Comparison of ENCODE assay signal across 15 cellular contexts in the genomic region with DNA sequence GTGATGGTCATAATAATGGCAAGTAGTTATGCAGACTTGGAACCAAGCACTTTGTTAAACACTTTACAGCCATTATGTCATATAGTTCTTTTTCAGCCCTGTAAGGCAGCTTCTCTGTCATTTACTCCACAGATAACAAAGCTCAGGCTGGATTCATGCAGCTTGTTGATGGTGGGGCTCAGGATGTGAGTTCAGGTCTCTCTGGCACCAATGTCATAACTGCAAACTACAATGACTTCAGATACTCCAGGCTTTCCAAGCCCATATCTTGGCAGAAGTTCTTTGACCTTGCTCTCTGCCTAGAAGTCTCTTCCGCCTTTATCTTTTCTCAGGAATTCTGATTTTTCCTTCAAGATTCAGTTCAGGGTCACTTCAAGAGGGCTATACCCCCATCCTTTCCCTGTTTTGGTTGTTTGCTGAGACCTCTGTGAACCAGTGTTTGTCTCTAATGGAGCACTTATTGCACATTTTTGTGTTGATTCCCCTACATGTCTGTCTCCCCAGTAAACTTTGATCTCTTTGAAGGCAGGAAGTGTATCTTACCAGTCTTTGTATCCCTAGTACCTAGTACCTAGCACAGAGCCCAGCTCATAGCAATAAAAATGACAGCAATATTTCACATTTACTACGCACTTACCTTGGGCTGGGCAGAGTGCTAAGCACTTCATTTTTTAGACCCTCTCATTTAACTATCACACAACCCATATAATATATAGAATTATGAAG. TPM values are rescaled to one million over a fixed set of nuclear protein-coding genes. Genes with fewer than 3 reads are reported as not detected.
A peak's percentile ranks its signal among the peaks of the same experiment; 100 is the strongest.
DNase-seq lines count a peak whose midpoint lies in the region; ATAC-seq, FAIRE-seq and TF ChIP-seq lines count a peak whose summit lies in the region.
"Had no signal": no experiment of that assay in that cellular context is flagged by ENCODE, and none has a peak within 500 bp of the region (broad histone marks: within the 10 kb centered on the region; RNA-seq: fewer than 3 reads in every experiment).

No MANE protein-coding gene starts in this region.

- H3K27me3 ChIP-seq in small intestine (ENCODE audit: control insufficient read depth in 2 of 2, insufficient read depth in 2 of 2, low read length in 2 of 2) (no peaks in the 10 kb centered on the region), BE2C (no peaks in the 10 kb centered on the region)
- H3K27me3 ChIP-seq: stomach had no signal

- FAIRE-seq in small intestine (lab: Jason Lieb, UNC), result no peak

- POLR2A ChIA-PET in activated CD4-positive, alpha-beta memory T cell treated with anti-CD3 and anti-CD28 coated beads for 36 hours (lab: Charles Lee), result interaction anchor here (2.0 kb wide), 1 partner anchor 115 kb away, joined by 7 read pairs; a partner anchor contains a TSS
- POLR2A ChIA-PET in activated CD4-positive, alpha-beta memory T cell treated with anti-CD3 and anti-CD28 coated beads, Interleukin-2, amount 10 ng/mL, durations not matched to agents 7 days and 5 days (lab: Charles Lee), result interaction anchor here (1.4 to 6.4 kb wide), 4 partner anchors 10 to 117 kb away, joined by 6 to 45 read pairs (median 10); a partner anchor contains a TSS

- ATAC-seq in central memory CD8-positive, alpha-beta T cell (replicated peaks; ENCODE audit: extremely low read depth, poor library complexity, severe bottlenecking), result no peak

- no peaks in the 10 kb centered on the region for H3K9me3 Mint-ChIP-seq in activated CD4-positive, alpha-beta memory T cell treated with anti-CD3 and anti-CD28 coated beads for 36 hours
- no peaks in the 10 kb centered on the region for H3K9me3 Mint-ChIP-seq in activated CD4-positive, alpha-beta memory T cell treated with anti-CD3 and anti-CD28 coated beads, Interleukin-2, amount 10 ng/mL, durations not matched to agents 7 days and 5 days
- no peaks in the 10 kb centered on the region for H3K9me3 Mint-ChIP-seq in HFFc6
- H3K9me3 Mint-ChIP-seq in central memory CD8-positive, alpha-beta T cell, result peaks cover 13% of the 10 kb centered on the region
- H3K9me3 Mint-ChIP-seq: brain, naive B cell had no signal

- H3K4me1 Mint-ChIP-seq in activated CD4-positive, alpha-beta memory T cell treated with anti-CD3 and anti-CD28 coated beads for 36 hours (ENCODE audit: low read depth), result peaks cover 58% of the 10 kb centered on the region
- H3K4me1 Mint-ChIP-seq in activated CD4-positive, alpha-beta memory T cell treated with anti-CD3 and anti-CD28 coated beads, Interleukin-2, amount 10 ng/mL, durations not matched to agents 7 days and 5 days, result peaks cover 49% of the 10 kb centered on the region
- peaks cover 26% of the 10 kb centered on the region for H3K4me1 Mint-ChIP-seq in HFFc6 (ENCODE audit: low read depth)
- H3K4me1 Mint-ChIP-seq in central memory CD8-positive, alpha-beta T cell, result peaks cover 49% of the 10 kb centered on the region

- peak overlapping the region; percentile 3 for H3K27ac Mint-ChIP-seq in activated CD4-positive, alpha-beta memory T cell treated with anti-CD3 and anti-CD28 coated beads for 36 hours
- no peak overlapping the region for H3K27ac Mint-ChIP-seq in activated CD4-positive, alpha-beta memory T cell treated with anti-CD3 and anti-CD28 coated beads, Interleukin-2, amount 10 ng/mL, durations not matched to agents 7 days and 5 days
- H3K27ac Mint-ChIP-seq in HFFc6, result 0 out of 2 replicates have a peak overlapping the region, but pooled peaks have one; percentile 27
- H3K27ac Mint-ChIP-seq in central memory CD8-positive, alpha-beta T cell (ENCODE audit: low read depth), result peak overlapping the region; percentile 47

- H3K36me3 ChIP-seq in small intestine (ENCODE audit: control insufficient read depth in 2 of 2, insufficient read depth in 2 of 2, low read length in 2 of 2), result peaks cover 3 to 15% of the 10 kb centered on the region in 2 donors
- peaks cover 42% of the 10 kb centered on the region for H3K36me3 ChIP-seq in BE2C

- intact Hi-C loops in activated CD4-positive, alpha-beta memory T cell treated with anti-CD3 and anti-CD28 coated beads for 36 hours (cut with micrococcal nuclease), result no loop called here

- no peak for TF ChIP-seq CTCF in HFFc6 (IDR thresholded peaks at IDR 0.05)
- no peak for TF ChIP-seq CTCF in BE2C (IDR thresholded peaks at IDR 0.05; ENCODE audit: low read depth, low read length)

- peaks cover 15 to 22% of the 10 kb centered on the region in 2 donors for H3K4me1 ChIP-seq in small intestine (ENCODE audit: control insufficient read depth in 2 of 2, insufficient read depth in 1 of 2, low read depth in 1 of 2, low read length in 1 of 2)
- peaks cover 47% of the 10 kb centered on the region for H3K4me1 ChIP-seq in BE2C

- H3K27ac ChIP-seq in small intestine (ENCODE audit: low read depth in 1 of 2, low read length in 1 of 2), result peak overlapping the region; percentile 33 to 81
- H3K27ac ChIP-seq: C4-2B, lower lobe of right lung, parathyroid adenoma, stomach had no signal

- WGBS in small intestine, 3 donors, result 30 to 66% (median 56%) methylated on average over 2 of the region's 2 CpGs

- H3K4me3 ChIP-seq in small intestine (ENCODE audit: low read depth in 1 of 2, low read length in 2 of 2), result no peak overlapping the region
- no peak overlapping the region for H3K4me3 ChIP-seq in BE2C (ENCODE audit: low read depth, low read length)
- H3K4me3 ChIP-seq: lower lobe of right lung, stomach had no signal

- no peak overlapping the region for H3K4me3 Mint-ChIP-seq in activated CD4-positive, alpha-beta memory T cell treated with anti-CD3 and anti-CD28 coated beads for 36 hours
- H3K4me3 Mint-ChIP-seq in activated CD4-positive, alpha-beta memory T cell treated with anti-CD3 and anti-CD28 coated beads, Interleukin-2, amount 10 ng/mL, durations not matched to agents 7 days and 5 days, result no peak overlapping the region
- no peak overlapping the region for H3K4me3 Mint-ChIP-seq in HFFc6
- H3K4me3 Mint-ChIP-seq in central memory CD8-positive, alpha-beta T cell, result no peak overlapping the region
- H3K4me3 Mint-ChIP-seq: brain, naive B cell had no signal

- H3K36me3 Mint-ChIP-seq in activated CD4-positive, alpha-beta memory T cell treated with anti-CD3 and anti-CD28 coated beads for 36 hours, result peaks cover 12% of the 10 kb centered on the region
- H3K36me3 Mint-ChIP-seq in activated CD4-positive, alpha-beta memory T cell treated with anti-CD3 and anti-CD28 coated beads, Interleukin-2, amount 10 ng/mL, durations not matched to agents 7 days and 5 days (ENCODE audit: low read depth), result peaks cover 25% of the 10 kb centered on the region
- no peaks in the 10 kb centered on the region for H3K36me3 Mint-ChIP-seq in HFFc6 (ENCODE audit: low read depth)
- H3K36me3 Mint-ChIP-seq in central memory CD8-positive, alpha-beta T cell (ENCODE audit: insufficient read depth), result peaks cover 18% of the 10 kb centered on the region

- no peaks in the 10 kb centered on the region for H3K27me3 Mint-ChIP-seq in activated CD4-positive, alpha-beta memory T cell treated with anti-CD3 and anti-CD28 coated beads for 36 hours
- H3K27me3 Mint-ChIP-seq in activated CD4-positive, alpha-beta memory T cell treated with anti-CD3 and anti-CD28 coated beads, Interleukin-2, amount 10 ng/mL, durations not matched to agents 7 days and 5 days, result peaks cover 4% of the 10 kb centered on the region
- no peaks in the 10 kb centered on the region; the same call in 1 of the 2 replicates for H3K27me3 Mint-ChIP-seq in HFFc6 (ENCODE audit: insufficient read depth)
- H3K27me3 Mint-ChIP-seq in central memory CD8-positive, alpha-beta T cell, result no peaks in the 10 kb centered on the region
- H3K27me3 Mint-ChIP-seq: brain, naive B cell had no signal

- CTCF ChIA-PET in activated CD4-positive, alpha-beta memory T cell treated with anti-CD3 and anti-CD28 coated beads for 36 hours (lab: Charles Lee), result interaction anchor here (0.6 to 6.5 kb wide), 30 partner anchors 7 to 351 kb away, joined by 3 to 139 read pairs (median 4); a partner anchor contains a TSS
- CTCF ChIA-PET in activated CD4-positive, alpha-beta memory T cell treated with anti-CD3 and anti-CD28 coated beads, Interleukin-2, amount 10 ng/mL, durations not matched to agents 7 days and 5 days (lab: Charles Lee), result interaction anchor here (0.7 to 8.0 kb wide), 24 partner anchors 10 to 238 kb away, joined by 3 to 159 read pairs (median 4); a partner anchor contains a TSS

- H3K9me3 ChIP-seq in small intestine (ENCODE audit: control insufficient read depth, low read depth) (no peaks in the 10 kb centered on the region), BE2C (no peaks in the 10 kb centered on the region)
- H3K9me3 ChIP-seq: lower lobe of right lung, stomach had no signal

- no peak for DNase-seq in activated CD4-positive, alpha-beta memory T cell treated with anti-CD3 and anti-CD28 coated beads for 36 hours
- DNase-seq in activated CD4-positive, alpha-beta memory T cell treated with anti-CD3 and anti-CD28 coated beads, Interleukin-2, amount 10 ng/mL, durations not matched to agents 7 days and 5 days, result no peak
- DNase-seq in HFFc6, result no peak
- no peak for DNase-seq in central memory CD8-positive, alpha-beta T cell (ENCODE audit: low spot score in 2 of 2)
- DNase-seq in small intestine, result peak; percentile 79
- no peak for DNase-seq in DMS79 treated with DMSO at 0.1 percent for 48 hours (lab: John Stamatoyannopoulos, UW)
- DNase-seq in AG08396 (ENCODE audit: low spot score), result no peak
- no peak for DNase-seq in BE2C
- DNase-seq: cortex of kidney, lower lobe of right lung, naive B cell, stomach had no signal

RNA-seq across cellular contexts. Expression of a gene that starts 19.7 kb away (rescaled TPM):
- 1 to 10 TPM; 1.9 to 3.1 TPM for total RNA-seq in activated CD4-positive, alpha-beta memory T cell treated with anti-CD3 and anti-CD28 coated beads for 36 hours
- 1 to 10 TPM; 1.6 to 3.4 TPM for total RNA-seq in activated CD4-positive, alpha-beta memory T cell treated with anti-CD3 and anti-CD28 coated beads, Interleukin-2, amount 10 ng/mL, durations not matched to agents 7 days and 5 days
- 10 to 100 TPM in 5 of 6 experiments, 1 to 10 TPM in 1; 10.0 to 17.3 (median 13.8) TPM for total RNA-seq in HFFc6 (2021; fragmentation: NEBNext Ultra II Directional; extraction: Animal tissue kit (Norgen Biotek cat#: 25700))
- polyA plus RNA-seq in small intestine, result 10 to 100 TPM; 10.4 to 23.8 (median 22.4) TPM
- 5.3 TPM for polyA plus RNA-seq in BE2C (2012; ENCODE audit: insufficient read depth, insufficient read length, low read depth)

RNA-seq across cellular contexts. Expression of a gene that starts 38.5 kb away (rescaled TPM):
- total RNA-seq in activated CD4-positive, alpha-beta memory T cell treated with anti-CD3 and anti-CD28 coated beads for 36 hours, result 10 to 100 TPM; 11.2 to 12.2 TPM
- 10 to 100 TPM; 12.8 to 14.1 TPM for total RNA-seq in activated CD4-positive, alpha-beta memory T cell treated with anti-CD3 and anti-CD28 coated beads, Interleukin-2, amount 10 ng/mL, durations not matched to agents 7 days and 5 days
- 1 to 10 TPM; 2.8 to 3.8 (median 3.1) TPM for total RNA-seq in HFFc6 (2021; fragmentation: NEBNext Ultra II Directional; extraction: Animal tissue kit (Norgen Biotek cat#: 25700))
- polyA plus RNA-seq in small intestine, result 10 to 100 TPM; 14.1 to 28.6 (median 28.6) TPM
- polyA plus RNA-seq in BE2C (2012; ENCODE audit: insufficient read depth, insufficient read length, low read depth), result 19.1 TPM
